18 cellular contexts compared by ENCODE assay signal in genomic region chr2:72954376-72955187, GRCh38. TPM values are rescaled to one million over a fixed set of nuclear protein-coding genes. Genes with fewer than 3 reads are reported as not detected.
A peak's percentile ranks its signal among the peaks of the same experiment; 100 is the strongest.
DNase-seq lines count a peak whose midpoint lies in the region; ATAC-seq and TF ChIP-seq lines count a peak whose summit lies in the region.
"Had no signal": no experiment of that assay in that cellular context is flagged by ENCODE, and none has a peak within 500 bp of the region (broad histone marks: within the 10 kb centered on the region; RNA-seq: fewer than 3 reads in every experiment).

No MANE protein-coding gene starts in this region.

- H3K18ac ChIP-seq in neuronal stem cell (ENCODE audit: low read length): peak overlapping the region; percentile 93

- H2BK5ac ChIP-seq in neuronal stem cell (ENCODE audit: low read length): peak overlapping the region; percentile 58

- WGBS in neuronal stem cell (ENCODE audit: extremely low coverage in 2 of 2, insufficient read length in 2 of 2, insufficient replicate concordance in 1 of 2), 2 donors: no CpG with 5 or more reads among the region's 12 CpGs

- peak overlapping the region; percentile 87 for H2AK5ac ChIP-seq in neuronal stem cell (ENCODE audit: low read depth, low read length)

- peak overlapping the region; percentile 34 for H3K4me2 ChIP-seq in neuronal stem cell (ENCODE audit: insufficient read depth, low read length, poor library complexity, severe bottlenecking)
- H3K4me2 ChIP-seq: smooth muscle cell had no signal

- intact Hi-C loops in tibial artery (cut with DNase I; ENCODE audit: low total_unique reads): no loop called here

- peak overlapping the region; percentile 47 for H2BK120ac ChIP-seq in neuronal stem cell (ENCODE audit: low read depth, low read length)

- H2AFZ ChIP-seq in neuronal stem cell (ENCODE audit: low read length): no peak overlapping the region

- CTCF ChIA-PET in activated CD8-positive, alpha-beta memory T cell treated with anti-CD3 and anti-CD28 coated beads, Interleukin-2, amount 10 ng/mL, durations not matched to agents 7 days and 5 days (lab: Charles Lee): interaction anchor here (0.5 to 5.0 kb wide), 9 partner anchors 9 to 259 kb away, joined by 3 to 50 read pairs (median 6); partner anchors contain the start of genes SMYD5 and SPR

- H3K23ac ChIP-seq in neuronal stem cell (ENCODE audit: low read depth, low read length, poor library complexity): no peak overlapping the region

- peaks cover 1% of the 10 kb centered on the region for H3K36me3 Mint-ChIP-seq in activated CD8-positive, alpha-beta memory T cell treated with anti-CD3 and anti-CD28 coated beads, Interleukin-2, amount 10 ng/mL, durations not matched to agents 7 days and 5 days
- no peaks in the 10 kb centered on the region for H3K36me3 Mint-ChIP-seq in brain

- H3K27ac ChIP-seq in neuronal stem cell (replicated peaks; ENCODE audit: low read length): peak overlapping the region; percentile 95
- no peak overlapping the region for H3K27ac ChIP-seq in tibial artery
- H3K27ac ChIP-seq: breast epithelium had no signal

- H3K4me3 ChIP-seq in neuronal stem cell (ENCODE audit: low read length in 2 of 2) (no peak overlapping the region), tibial artery (no peak overlapping the region)
- H3K4me3 ChIP-seq: breast epithelium, lung, smooth muscle cell had no signal

- H3K9me3 Mint-ChIP-seq in activated CD8-positive, alpha-beta memory T cell treated with anti-CD3 and anti-CD28 coated beads, Interleukin-2, amount 10 ng/mL, durations not matched to agents 7 days and 5 days (ENCODE audit: low read depth): no peaks in the 10 kb centered on the region
- H3K9me3 Mint-ChIP-seq in brain: no peaks in the 10 kb centered on the region

- peaks cover 0 to 6% of the 10 kb centered on the region in 2 donors for H3K9me3 ChIP-seq in neuronal stem cell (replicated peaks in 1 of 2; ENCODE audit: control insufficient read depth in 2 of 2, insufficient read depth in 1 of 2, low read depth in 1 of 2, low read length in 2 of 2)
- H3K9me3 ChIP-seq in tibial artery: no peaks in the 10 kb centered on the region
- H3K9me3 ChIP-seq: breast epithelium had no signal

- H2BK12ac ChIP-seq in neuronal stem cell (ENCODE audit: low read length): no peak overlapping the region

- no peak overlapping the region for H3K14ac ChIP-seq in neuronal stem cell (ENCODE audit: low read length)

- peak overlapping the region; percentile 50 for H3K9ac ChIP-seq in neuronal stem cell (ENCODE audit: low read depth, low read length, poor library complexity)

- H3K27me3 Mint-ChIP-seq in activated CD8-positive, alpha-beta memory T cell treated with anti-CD3 and anti-CD28 coated beads, Interleukin-2, amount 10 ng/mL, durations not matched to agents 7 days and 5 days: no peaks in the 10 kb centered on the region
- peaks cover 8% of the 10 kb centered on the region for H3K27me3 Mint-ChIP-seq in brain

- H4K8ac ChIP-seq in neuronal stem cell (ENCODE audit: low read depth, low read length): no peak overlapping the region

- H3K27ac Mint-ChIP-seq in activated CD8-positive, alpha-beta memory T cell treated with anti-CD3 and anti-CD28 coated beads, Interleukin-2, amount 10 ng/mL, durations not matched to agents 7 days and 5 days: peak overlapping the region; percentile 90
- peak overlapping the region in 4 of 5 experiments; percentile 4 to 91 (median 62) for H3K27ac Mint-ChIP-seq in brain

- H3K36me3 ChIP-seq in neuronal stem cell (replicated peaks in 1 of 2; ENCODE audit: control insufficient read depth in 2 of 2, insufficient read depth in 2 of 2, low read length in 2 of 2) (no peaks in the 10 kb centered on the region), tibial artery (peaks cover 0 to 28% (median 0%) of the 10 kb centered on the region in 3 donors)
- H3K36me3 ChIP-seq: breast epithelium had no signal

- H3K4me1 ChIP-seq in neuronal stem cell (ENCODE audit: control insufficient read depth in 2 of 2, insufficient read depth in 1 of 2, low read depth in 1 of 2, low read length in 2 of 2) (peaks cover 8 to 48% of the 10 kb centered on the region in 2 donors), tibial artery (no peaks in the 10 kb centered on the region)
- H3K4me1 ChIP-seq: breast epithelium had no signal

- H4K91ac ChIP-seq in neuronal stem cell (ENCODE audit: low read depth, low read length, poor library complexity): peak overlapping the region; percentile 98

- peak; percentile 48 for ATAC-seq in activated CD8-positive, alpha-beta memory T cell treated with anti-CD3 and anti-CD28 coated beads, Interleukin-2, amount 10 ng/mL, durations not matched to agents 7 days and 5 days
- ATAC-seq: Panc1 had no signal

- no peak for TF ChIP-seq CTCF in brain (conservative IDR thresholded peaks at IDR 0.05)
- TF ChIP-seq CTCF in tibial artery (IDR thresholded peaks at IDR 0.05): no peak
- no peak for TF ChIP-seq CTCF in GM13977 (IDR thresholded peaks at IDR 0.05; ENCODE audit: extremely low read depth, insufficient read depth, missing control alignments)

- no peak for DNase-seq in activated CD8-positive, alpha-beta memory T cell treated with anti-CD3 and anti-CD28 coated beads, Interleukin-2, amount 10 ng/mL, durations not matched to agents 7 days and 5 days
- no peak for DNase-seq in activated CD8-positive, alpha-beta memory T cell treated with anti-CD3 and anti-CD28 coated beads, Interleukin-2, amount 50 U/mL, for 48 hours
- DNase-seq in LHCN-M2 (ENCODE audit: low read depth): peak; percentile 22
- no peak for DNase-seq in neuronal stem cell (ENCODE audit: low spot score)
- no peak for DNase-seq in OCI-M2 (lab: John Stamatoyannopoulos, UW; ENCODE audit: unreplicated experiment)
- no peak for DNase-seq in tibial artery
- no peak for DNase-seq in GM13977 (ENCODE audit: low spot score)
- DNase-seq: foreskin melanocyte, KG1, NCI-H1694, NCI-H510A treated with DMSO at 0.1 percent for 48 hours, occipital lobe, SW 1271 had no signal

- peak overlapping the region; percentile 86 for H3K4me3 Mint-ChIP-seq in activated CD8-positive, alpha-beta memory T cell treated with anti-CD3 and anti-CD28 coated beads, Interleukin-2, amount 10 ng/mL, durations not matched to agents 7 days and 5 days
- peak overlapping the region in 3 of 5 experiments; percentile 44 to 67 (median 55) for H3K4me3 Mint-ChIP-seq in brain

- peak overlapping the region; percentile 71 for H2BK15ac ChIP-seq in neuronal stem cell (ENCODE audit: low read length)

- in situ Hi-C loops in GM13977 (cut with MboI; ENCODE audit: low pct_unique_long_range_greater_than_20kb, low sequenced_read_pairs, unreplicated experiment): no loop called here

- peaks cover 27% of the 10 kb centered on the region for H3K4me1 Mint-ChIP-seq in activated CD8-positive, alpha-beta memory T cell treated with anti-CD3 and anti-CD28 coated beads, Interleukin-2, amount 10 ng/mL, durations not matched to agents 7 days and 5 days
- peaks cover 20% of the 10 kb centered on the region for H3K4me1 Mint-ChIP-seq in brain

- no peaks in the 10 kb centered on the region for H3K79me1 ChIP-seq in neuronal stem cell (ENCODE audit: low read depth, low read length)

- peak overlapping the region; percentile 54 for H3K4ac ChIP-seq in neuronal stem cell (ENCODE audit: low read length)

- H3K27me3 ChIP-seq in neuronal stem cell (ENCODE audit: control insufficient read depth in 3 of 3, insufficient read depth in 3 of 3, low read depth in 1 of 3, low read length in 3 of 3): peaks cover 0 to 40% (median 0%) of the 10 kb centered on the region in 3 experiments
- no peaks in the 10 kb centered on the region for H3K27me3 ChIP-seq in tibial artery
- H3K27me3 ChIP-seq: breast epithelium had no signal

RNA-seq across cellular contexts. Expression of gene EMX1, which starts 37.3 kb away (rescaled TPM):
- not detected for total RNA-seq in activated CD8-positive, alpha-beta memory T cell treated with anti-CD3 and anti-CD28 coated beads, Interleukin-2, amount 10 ng/mL, durations not matched to agents 7 days and 5 days
- total RNA-seq in LHCN-M2 (2014; rRNA removed): not detected in 2 replicates
- polyA plus RNA-seq in LHCN-M2 (2012): not detected
- polyA plus RNA-seq in brain (ENCODE audit: insufficient read depth, low read depth, low replicate concordance): 9.1 TPM
- polyA plus RNA-seq in neuronal stem cell (2013, experiment 1 of 2): 29.5 TPM
- 28.8 TPM for polyA plus RNA-seq in neuronal stem cell (2013, experiment 2 of 2)
- total RNA-seq: smooth muscle cell had no signal
- polyA plus RNA-seq: smooth muscle cell had no signal
